In the genomic region with DNA sequence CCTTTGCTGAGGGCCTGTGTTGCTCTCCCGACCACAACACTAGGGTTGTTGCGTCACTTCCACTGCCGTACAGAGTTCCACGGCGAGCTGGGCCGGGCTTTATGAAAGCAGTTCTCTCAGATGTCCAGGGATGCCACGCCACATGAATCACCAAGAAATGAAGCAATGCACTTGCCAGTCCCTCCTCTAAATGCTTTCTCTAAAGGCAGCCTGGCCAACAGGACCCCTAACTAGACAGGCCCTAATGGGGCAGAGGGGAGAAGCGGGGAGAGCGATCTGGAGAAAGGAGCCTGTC, we compare ENCODE assay signal across 11 cellular contexts.
"Had no signal": no experiment of that assay in that cellular context is flagged by ENCODE, and none has a peak within 500 bp of the region (broad histone marks: within the 10 kb centered on the region; RNA-seq: fewer than 3 reads in every experiment).

No MANE protein-coding gene starts in this region.

- H3K4me3 ChIP-seq: coronary artery, esophagus squamous epithelium, skin epidermis had no signal

- DNase-seq: activated CD4-positive, alpha-beta T cell treated with anti-CD3 and anti-CD28 coated beads, Interleukin-2, amount 10 ng/mL, durations not matched to agents 24 days and 14 days; activated CD4-positive, CD25-positive, alpha-beta regulatory T cell; activated CD8-positive, alpha-beta memory T cell treated with anti-CD3 and anti-CD28 coated beads, Interleukin-2, amount 50 U/mL, for 48 hours; activated gamma-delta T cell; activated T-cell treated with anti-CD3 and anti-CD28 coated beads, Interleukin-2, amount 50 U/mL, for 72 hours; central memory CD4-positive, alpha-beta T cell; esophagus squamous epithelium; hippocampal formation; stimulated activated naive CD8-positive, alpha-beta T cell treated with anti-CD3 and anti-CD28 coated beads, Interleukin-15, Interleukin-2, amounts not matched to agents 100 U/mL and 50 U/mL, for 24 hours had no signal
